Comparison of ENCODE assay signal across 16 cellular contexts in the genomic region with DNA sequence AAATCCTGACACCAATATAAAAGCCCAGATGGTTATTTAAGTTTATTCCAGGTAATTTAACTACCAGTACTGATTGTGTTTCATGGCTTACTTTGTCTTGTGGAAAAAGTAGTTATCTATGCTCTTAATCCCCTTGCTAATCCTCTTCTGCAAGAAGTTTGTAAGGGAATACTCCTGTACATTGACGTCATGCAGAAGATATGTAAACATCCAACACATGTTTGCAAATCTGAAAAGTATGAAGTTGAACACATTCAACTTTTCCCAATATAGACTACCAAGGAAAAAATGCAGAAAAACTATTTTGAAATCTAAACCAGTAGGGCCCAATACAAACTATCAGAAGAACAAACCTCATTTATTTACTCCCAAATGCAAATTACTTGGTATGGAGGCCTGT. TPM values are rescaled to one million over a fixed set of nuclear protein-coding genes. Genes with fewer than 3 reads are reported as not detected.
DNase-seq lines count a peak whose midpoint lies in the region; ATAC-seq and TF ChIP-seq lines count a peak whose summit lies in the region.
"Had no signal": no experiment of that assay in that cellular context is flagged by ENCODE, and none has a peak within 500 bp of the region (broad histone marks: within the 10 kb centered on the region; RNA-seq: fewer than 3 reads in every experiment).

No MANE protein-coding gene starts in this region.

- CTCF ChIA-PET in SK-N-SH (lab: Yijun Ruan, JAX), result no interaction called here

- no peaks in the 10 kb centered on the region for H3K79me2 ChIP-seq in SK-N-SH (ENCODE audit: insufficient read depth)
- no peaks in the 10 kb centered on the region for H3K79me2 ChIP-seq in fibroblast of lung (ENCODE audit: control insufficient read depth, insufficient read depth, low read length)

- no peak for ATAC-seq in SK-N-SH treated with all-trans-retinoic acid at 6 μM for 48 hours
- ATAC-seq in lower lobe of right lung, result no peak

- 53% methylated on average over 1 of the region's 1 CpG for WGBS in SK-N-SH (ENCODE audit: low lambda C conversion rate)

- POLR2A ChIA-PET in SK-N-SH (lab: Yijun Ruan, JAX), result no interaction called here

- H3K4me1 ChIP-seq in SK-N-SH (ENCODE audit: control insufficient read depth in 1 of 2, insufficient read depth in 2 of 2, low read depth in 1 of 2, low read length in 1 of 2) (0 out of 4 replicates have a peak, but pooled peaks cover 0 to 2% of the 10 kb centered on the region in 2 experiments), fibroblast of lung (ENCODE audit: control insufficient read depth, extremely low read depth, insufficient read depth, low read length) (peaks cover 7% of the 10 kb centered on the region), lower lobe of right lung (no peaks in the 10 kb centered on the region)

- H3K27ac ChIP-seq in SK-N-SH (ENCODE audit: low read depth in 2 of 2, low read length in 1 of 2), result no peak overlapping the region
- H3K27ac ChIP-seq in fibroblast of lung (ENCODE audit: insufficient read depth, low read length), result peak overlapping the region; percentile 38
- H3K27ac ChIP-seq in lower lobe of right lung, result no peak overlapping the region
- H3K27ac ChIP-seq: epithelial cell of prostate, SK-N-MC had no signal

- TF ChIP-seq RAD21 in SK-N-SH (IDR thresholded peaks at IDR 0.05; ENCODE audit: low read length), result no peak

- DNase-seq in SK-N-SH (no peak), NCI-H69 (lab: John Stamatoyannopoulos, UW) (peak; percentile 59), fibroblast of lung (ENCODE audit: low read depth in 2 of 2) (peak; percentile 87 to 95), smooth muscle cell of the brain vasculature (ENCODE audit: low read depth, low spot score) (peak; percentile 44), lower lobe of right lung (no peak)
- no peak for DNase-seq in stimulated activated CD4-positive, alpha-beta T cell treated with anti-CD3 and anti-CD28 coated beads, Interleukin-2, amount 100 ng/mL, for 48 hours
- no peak for DNase-seq in activated effector memory CD4-positive, alpha-beta T cell treated with anti-CD3 and anti-CD28 coated beads, Interleukin-2, amount 50 U/mL, for 16 hours
- DNase-seq: activated CD8-positive, alpha-beta memory T cell treated with anti-CD3 and anti-CD28 coated beads for 24 hours; activated gamma-delta T cell; NCI-H187 treated with DMSO at 0.1 percent for 48 hours; nucleus accumbens had no signal

- H3K9me3 ChIP-seq in SK-N-SH, result no peaks in the 10 kb centered on the region
- H3K9me3 ChIP-seq in fibroblast of lung (ENCODE audit: control insufficient read depth, insufficient read depth, low read depth, low read length), result no peaks in the 10 kb centered on the region
- H3K9me3 ChIP-seq in lower lobe of right lung, result no peaks in the 10 kb centered on the region
- H3K9me3 ChIP-seq: thoracic aorta had no signal

- H3K27me3 ChIP-seq in SK-N-SH (ENCODE audit: insufficient read depth), result no peaks in the 10 kb centered on the region
- H3K27me3 ChIP-seq in fibroblast of lung (ENCODE audit: control insufficient read depth, insufficient read depth, low read length), result no peaks in the 10 kb centered on the region
- no peaks in the 10 kb centered on the region for H3K27me3 ChIP-seq in lower lobe of right lung (ENCODE audit: low read depth)

- H3K4me2 ChIP-seq in SK-N-SH, result no peak overlapping the region
- peak overlapping the region; percentile 4 for H3K4me2 ChIP-seq in fibroblast of lung (ENCODE audit: extremely low read depth, insufficient read depth, low read length)

- H4K20me1 ChIP-seq in SK-N-SH (ENCODE audit: insufficient read depth) (no peaks in the 10 kb centered on the region), fibroblast of lung (ENCODE audit: control insufficient read depth, extremely low read depth, insufficient read depth, low read length) (no peaks in the 10 kb centered on the region)

- H3K4me3 ChIP-seq in SK-N-SH (ENCODE audit: low read depth in 2 of 2, low read length in 1 of 2) (no peak overlapping the region), fibroblast of lung (replicated peaks in 1 of 4; ENCODE audit: control extremely low read depth in 1 of 4, insufficient read depth in 1 of 4, low read depth in 3 of 4, low read length in 4 of 4) (no peak overlapping the region), lower lobe of right lung (no peak overlapping the region)
- H3K4me3 ChIP-seq: lung, SK-N-MC, thoracic aorta had no signal

- TF ChIP-seq EP300 in SK-N-SH (IDR thresholded peaks at IDR 0.05; ENCODE audit: borderline replicate concordance in 1 of 2, low read depth in 1 of 2, low read length in 1 of 2), result no peak

- H3K9ac ChIP-seq in SK-N-SH, result no peak overlapping the region
- H3K9ac ChIP-seq in fibroblast of lung (ENCODE audit: insufficient read depth, low read length), result no peak overlapping the region

- no peaks in the 10 kb centered on the region for H3F3A ChIP-seq in SK-N-SH (replicated peaks; ENCODE audit: insufficient read depth)

- H3K36me3 ChIP-seq in SK-N-SH (replicated peaks in 1 of 2; ENCODE audit: control insufficient read depth in 1 of 2, insufficient read depth in 2 of 2, low read length in 1 of 2) (no peaks in the 10 kb centered on the region), fibroblast of lung (ENCODE audit: control insufficient read depth, insufficient read depth, low read length) (no peaks in the 10 kb centered on the region), lower lobe of right lung (no peaks in the 10 kb centered on the region)
- H3K36me3 ChIP-seq: thoracic aorta had no signal

- H3K9me2 ChIP-seq in SK-N-SH, result no peaks in the 10 kb centered on the region

- TF ChIP-seq CTCF in SK-N-SH (IDR thresholded peaks at IDR 0.05) (no peak), fibroblast of lung (conservative IDR thresholded peaks at IDR 0.05 in 1 of 2, IDR thresholded peaks at IDR 0.05 in 1 of 2; ENCODE audit: low read depth in 1 of 2, low read length in 2 of 2) (no peak), lower lobe of right lung (IDR thresholded peaks at IDR 0.05) (no peak)

- intact Hi-C loops in lower lobe of right lung (cut with DNase I), result no loop called here

- H2AFZ ChIP-seq in SK-N-SH (ENCODE audit: low read depth) (no peak overlapping the region), fibroblast of lung (ENCODE audit: low read length) (no peak overlapping the region)

TF ChIP-seq in SK-N-SH, 30 proteins besides CTCF, POLR2A, EP300 and RAD21:
- TF ChIP-seq JUND (IDR thresholded peaks at IDR 0.05), result 0 out of 2 replicates have a peak, but pooled peaks have one; percentile 17
- no peak for TF ChIP-seq SIN3A (IDR thresholded peaks at IDR 0.05; ENCODE audit: borderline replicate concordance, low read depth, low read length)
- TF ChIP-seq, protein P1, sequence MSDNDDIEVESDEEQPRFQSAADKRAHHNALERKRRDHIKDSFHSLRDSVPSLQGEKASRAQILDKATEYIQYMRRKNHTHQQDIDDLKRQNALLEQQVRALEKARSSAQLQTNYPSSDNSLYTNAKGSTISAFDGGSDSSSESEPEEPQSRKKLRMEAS (IDR thresholded peaks at IDR 0.05; ENCODE audit: low read depth), result peak; percentile 25; the same call in 1 of the 2 replicates
- no peak for TF ChIP-seq RCOR1 (IDR thresholded peaks at IDR 0.05; ENCODE audit: low read length)
- no peak for TF ChIP-seq SMC3 (IDR thresholded peaks at IDR 0.05; ENCODE audit: low read depth, low read length)
- no peak for TF ChIP-seq TAF1 (IDR thresholded peaks at IDR 0.05; ENCODE audit: borderline replicate concordance, low read depth, low read length)

TF ChIP-seq in SK-N-SH treated with all-trans-retinoic acid at 6 μM for 48 hours, 23 proteins besides CTCF, POLR2A, EP300 and RAD21:
- TF ChIP-seq GLIS3 (CRISPR knock-in tag; IDR thresholded peaks at IDR 0.05) (no peak), ZNF8 (CRISPR knock-in tag; IDR thresholded peaks at IDR 0.05) (no peak)

RNA-seq across cellular contexts. Expression of a gene that starts 56.3 kb away (rescaled TPM):
- polyA plus RNA-seq in SK-N-SH (2012; rRNA removed), result 18.4 and 27.4 TPM in 2 replicates
- 22.3 and 24.9 TPM in 2 replicates for polyA plus RNA-seq in SK-N-SH (2012; cell fraction: cytosol; rRNA removed)
- 25.1 and 49.5 TPM in 2 replicates for polyA plus RNA-seq in SK-N-SH (2012; cell fraction: nucleus; rRNA removed)
- total RNA-seq in fibroblast of lung, result 64.2 and 121 TPM in 2 replicates
- polyA plus RNA-seq in fibroblast of lung, result 68.5 and 78.7 TPM in 2 replicates
- polyA plus RNA-seq in fibroblast of lung (2012), result 50.2 and 55.0 TPM in 2 replicates
- polyA minus RNA-seq in fibroblast of lung (ENCODE audit: low replicate concordance), result 14.8 and 15.3 TPM in 2 replicates
- 57.5 TPM for total RNA-seq in lower lobe of right lung

Comparison
In these comparisons a context has a peak if more than half of its experiments do, and no peak if none do; other contexts are left out.
1. DNase-seq: peak in NCI-H69 (single experiment), fibroblast of lung (2 of 2) and smooth muscle cell of the brain vasculature (single experiment); none in SK-N-SH (single experiment), stimulated activated CD4-positive, alpha-beta T cell treated with anti-CD3 and anti-CD28 coated beads, Interleukin-2, amount 100 ng/mL, for 48 hours (0 of 2), lower lobe of right lung (single experiment) and activated effector memory CD4-positive, alpha-beta T cell treated with anti-CD3 and anti-CD28 coated beads, Interleukin-2, amount 50 U/mL, for 16 hours (single experiment).